Comparison of ENCODE assay signal across 8 cellular contexts in genomic region chr14:76929927-76930326, GRCh38.
DNase-seq lines count a peak whose midpoint lies in the region; ATAC-seq, FAIRE-seq and TF ChIP-seq lines count a peak whose summit lies in the region.

No MANE protein-coding gene starts in this region.

- no peak for TF ChIP-seq CTCF in astrocyte (IDR thresholded peaks at IDR 0.05; ENCODE audit: insufficient read depth, low read depth, low read length)

- H4K20me1 ChIP-seq in astrocyte (ENCODE audit: insufficient read depth, low read length), result no peaks in the 10 kb centered on the region

- peaks cover 4% of the 10 kb centered on the region for H3K4me1 ChIP-seq in astrocyte (ENCODE audit: insufficient read depth, low read length)

- H3K36me3 ChIP-seq in astrocyte (ENCODE audit: insufficient read depth, low read length), result no peaks in the 10 kb centered on the region

- DNase-seq in HTR-8/SVneo (ENCODE audit: insufficient read length, low spot score) (no peak), SKM-1 treated with dmso at 0.1 percent for 144 hours (lab: John Stamatoyannopoulos, UW; ENCODE audit: unreplicated experiment) (peak; percentile 57), astrocyte (ENCODE audit: low read depth) (no peak), sciatic nerve (ENCODE audit: low spot score) (no peak), NCI-H526 (lab: John Stamatoyannopoulos, UW) (no peak), NCI-H524 (lab: John Stamatoyannopoulos, UW) (no peak)

- H3K27ac ChIP-seq in astrocyte (ENCODE audit: low read depth, low read length), result no peak overlapping the region

- intact Hi-C loops in sciatic nerve (cut with DNase I), result no loop called here

- ATAC-seq in sciatic nerve (peak; percentile 38), GM19351 (IDR thresholded peaks at IDR 0.05; ENCODE audit: unreplicated experiment) (no peak), HG02588 (IDR thresholded peaks at IDR 0.05; ENCODE audit: unreplicated experiment) (no peak)

- no peaks in the 10 kb centered on the region for H3K36me3 Mint-ChIP-seq in astrocyte (ENCODE audit: low read depth, unreplicated experiment)

- H3K4me2 ChIP-seq in astrocyte (ENCODE audit: low read length), result no peak overlapping the region

- H3K27ac Mint-ChIP-seq in astrocyte (ENCODE audit: unreplicated experiment), result peak overlapping the region; percentile 59

- H3K9me3 Mint-ChIP-seq in astrocyte (ENCODE audit: unreplicated experiment), result no peaks in the 10 kb centered on the region

- H3K27me3 Mint-ChIP-seq in astrocyte (ENCODE audit: low read depth, unreplicated experiment), result peaks cover 26% of the 10 kb centered on the region

- no peaks in the 10 kb centered on the region for H3K9me3 ChIP-seq in astrocyte (ENCODE audit: insufficient read depth, low read depth, low read length)

- H3K27me3 ChIP-seq in astrocyte (ENCODE audit: insufficient read depth, low read length), result no peaks in the 10 kb centered on the region

- peaks cover 36% of the 10 kb centered on the region for H3K4me1 Mint-ChIP-seq in astrocyte (ENCODE audit: low read depth, unreplicated experiment)

- H3K9ac ChIP-seq in astrocyte (ENCODE audit: low read length), result no peak overlapping the region

- no peak overlapping the region for H3K4me3 Mint-ChIP-seq in astrocyte (ENCODE audit: unreplicated experiment)

- FAIRE-seq in HTR-8/SVneo (lab: Jason Lieb, UNC), result peak; percentile 82
- FAIRE-seq in astrocyte (lab: Jason Lieb, UNC), result no peak

- H3K79me2 ChIP-seq in astrocyte (ENCODE audit: insufficient read depth, low read length), result no peaks in the 10 kb centered on the region

- H3K4me3 ChIP-seq in astrocyte (ENCODE audit: insufficient read depth, low read depth, low read length), result no peak overlapping the region

- no peak overlapping the region for H2AFZ ChIP-seq in astrocyte (ENCODE audit: low read depth, low read length)
